Comparison of ENCODE assay signal across 3 cellular contexts in the genomic region with DNA sequence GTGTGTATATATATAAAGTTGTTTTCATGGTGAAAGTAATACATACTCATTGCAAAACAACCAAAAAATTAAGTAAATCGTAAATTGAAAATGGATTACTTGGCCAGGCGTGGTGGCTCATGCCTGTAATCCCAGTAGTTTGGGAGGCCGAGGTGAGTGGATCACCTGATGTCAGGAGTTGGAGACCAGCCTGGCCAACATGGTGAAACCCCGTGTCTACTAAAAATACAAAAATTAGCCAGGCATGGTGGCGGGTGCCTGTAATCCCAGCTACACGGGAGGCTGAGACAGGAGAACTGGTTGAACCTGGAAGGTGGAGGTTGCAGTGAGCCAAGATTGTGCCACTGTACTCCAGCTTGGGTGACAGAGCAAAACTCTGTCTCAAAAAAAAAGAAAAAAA. TPM values are rescaled to one million over a fixed set of nuclear protein-coding genes. Genes with fewer than 3 reads are reported as not detected.
"Had no signal": no experiment of that assay in that cellular context is flagged by ENCODE, and none has a peak within 500 bp of the region (broad histone marks: within the 10 kb centered on the region; RNA-seq: fewer than 3 reads in every experiment).

No MANE protein-coding gene starts in this region.

RNA-seq across cellular contexts. Expression of a gene that starts 7.2 kb away (rescaled TPM):
- total RNA-seq: HepG2 had no signal
- polyA plus RNA-seq: IgD-negative memory B cell had no signal

RNA-seq across cellular contexts. Expression of a gene that starts 34.2 kb away (rescaled TPM):
- total RNA-seq: H7, HepG2 had no signal
- polyA plus RNA-seq: HepG2, IgD-negative memory B cell had no signal

RNA-seq across cellular contexts. Expression of a gene that starts 48.4 kb away (rescaled TPM):
- total RNA-seq: H7 had no signal
- polyA plus RNA-seq: IgD-negative memory B cell had no signal

RNA-seq across cellular contexts. Expression of a gene that starts 51.1 kb away (rescaled TPM):
- total RNA-seq: H7, HepG2 had no signal
- polyA plus RNA-seq: HepG2, IgD-negative memory B cell had no signal
